Comparison of ENCODE assay signal across 10 cellular contexts in genomic region chr1:190511554-190511953, GRCh38. TPM values are rescaled to one million over a fixed set of nuclear protein-coding genes. Genes with fewer than 3 reads are reported as not detected.
"Had no signal": no experiment of that assay in that cellular context is flagged by ENCODE, and none has a peak within 500 bp of the region (broad histone marks: within the 10 kb centered on the region; RNA-seq: fewer than 3 reads in every experiment).

No MANE protein-coding gene starts in this region.

- H3K27me3 Mint-ChIP-seq: IgD-negative memory B cell had no signal

- H3K4me1 ChIP-seq: HAP-1 had no signal

- H3K4me3 ChIP-seq: GM23248, HAP-1 had no signal

- H3K4me3 Mint-ChIP-seq: HFFc6, IgD-negative memory B cell had no signal

- H3K36me3 Mint-ChIP-seq: IgD-negative memory B cell had no signal

- DNase-seq: GM23248, H7, HFFc6, KBM-7 had no signal

- H3K9me3 ChIP-seq: HAP-1 had no signal

- H3K4me1 Mint-ChIP-seq: IgD-negative memory B cell had no signal

- H3K9ac ChIP-seq: GM23248 had no signal

- ATAC-seq: HCT116, HepG2 had no signal

- H2AFZ ChIP-seq: GM23248 had no signal

- H3K27ac ChIP-seq: GM23248, HL-60 had no signal

- H3K27ac Mint-ChIP-seq: HFFc6, IgD-negative memory B cell had no signal

- H3K36me3 ChIP-seq: HAP-1 had no signal

RNA-seq across cellular contexts. Expression of gene BRINP3, which starts 33.9 kb away (rescaled TPM):
- total RNA-seq: GM23248, H7, HepG2, HFFc6, HT1080 had no signal
- polyA plus RNA-seq: GM23248, HepG2, IgD-negative memory B cell had no signal
